ENCODE assay signal across 9 cellular contexts in the genomic region with DNA sequence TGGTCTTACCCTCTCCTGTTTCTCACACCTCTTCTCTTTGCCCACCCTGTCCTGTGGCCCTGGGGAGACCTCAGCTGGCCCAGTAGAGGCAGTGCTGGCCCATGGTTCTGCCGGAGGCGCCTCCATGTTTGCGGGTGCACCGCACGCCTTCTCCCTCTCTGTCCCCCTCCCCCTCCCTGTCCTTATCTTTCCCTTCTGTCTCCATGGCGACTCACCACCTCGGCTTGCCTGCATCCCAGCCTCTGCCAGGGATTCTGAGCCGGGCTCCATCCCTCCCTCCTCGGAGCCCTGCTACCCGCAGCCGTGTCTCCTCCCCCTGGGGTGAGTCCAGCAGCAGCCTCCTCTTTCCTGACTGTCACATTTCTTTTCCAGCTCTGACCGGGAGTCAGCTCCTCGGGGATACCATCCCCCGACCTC. TPM values are rescaled to one million over a fixed set of nuclear protein-coding genes. Genes with fewer than 3 reads are reported as not detected.
DNase-seq lines count a peak whose midpoint lies in the region; ATAC-seq and TF ChIP-seq lines count a peak whose summit lies in the region.
"Had no signal": no experiment of that assay in that cellular context is flagged by ENCODE, and none has a peak within 500 bp of the region (broad histone marks: within the 10 kb centered on the region; RNA-seq: fewer than 3 reads in every experiment).

A gene with protein sequence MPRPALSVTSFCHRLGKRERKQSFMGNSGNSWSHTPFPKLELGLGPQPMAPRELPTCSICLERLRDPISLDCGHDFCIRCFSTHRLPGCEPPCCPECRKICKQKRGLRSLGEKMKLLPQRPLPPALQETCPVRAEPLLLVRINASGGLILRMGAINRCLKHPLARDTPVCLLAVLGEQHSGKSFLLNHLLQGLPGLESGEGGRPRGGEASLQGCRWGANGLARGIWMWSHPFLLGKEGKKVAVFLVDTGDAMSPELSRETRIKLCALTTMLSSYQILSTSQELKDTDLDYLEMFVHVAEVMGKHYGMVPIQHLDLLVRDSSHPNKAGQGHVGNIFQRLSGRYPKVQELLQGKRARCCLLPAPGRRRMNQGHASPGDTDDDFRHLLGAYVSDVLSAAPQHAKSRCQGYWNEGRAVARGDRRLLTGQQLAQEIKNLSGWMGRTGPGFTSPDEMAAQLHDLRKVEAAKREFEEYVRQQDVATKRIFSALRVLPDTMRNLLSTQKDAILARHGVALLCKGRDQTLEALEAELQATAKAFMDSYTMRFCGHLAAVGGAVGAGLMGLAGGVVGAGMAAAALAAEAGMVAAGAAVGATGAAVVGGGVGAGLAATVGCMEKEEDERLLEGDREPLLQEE (plus strand): TSS at position 358 of the 417 bp plus-strand sequence. CDS start 177 bp downstream, outside the sequence.

- H3T11ph ChIP-seq in H9 (ENCODE audit: low read length): no peak within 1 kb of the TSS

- H4K8ac ChIP-seq in H9 (replicated peaks; ENCODE audit: insufficient read length, low read depth, low read length): no peak within 1 kb of the TSS

- H3K18ac ChIP-seq in H9 (ENCODE audit: insufficient read length, low read depth, low read length): no peak within 1 kb of the TSS

- H3K79me1 ChIP-seq in H9 (ENCODE audit: insufficient read depth, low read depth, low read length, poor library complexity, severe bottlenecking): no peaks in the 10 kb centered on the region

- intact Hi-C loops in left ventricle myocardium inferior (cut with micrococcal nuclease): no loop called here

- WGBS in H9 (ENCODE audit: extremely low coverage, insufficient read length, low lambda C conversion rate): no CpG with 5 or more reads among the region's 14 CpGs

- H3K9ac ChIP-seq in H9 (ENCODE audit: extremely low read depth, insufficient read length, low read length) (no peak within 1 kb of the TSS), adipocyte (ENCODE audit: low read length) (no peak within 1 kb of the TSS), Karpas-422 (ENCODE audit: low read length) (no peak within 1 kb of the TSS)

- H3K4ac ChIP-seq in H9 (ENCODE audit: low read depth, low read length): no peak within 1 kb of the TSS

- H2BK5ac ChIP-seq in H9 (ENCODE audit: insufficient read length, low read length): no peak within 1 kb of the TSS

- H3K36me3 Mint-ChIP-seq in H9 (ENCODE audit: insufficient read depth in 1 of 3, low read depth in 3 of 3): no peaks in the 10 kb centered on the region; a peak in 1 of 7 replicates

- no peaks in the 10 kb centered on the region for H3K9me3 Mint-ChIP-seq in H9

- no peak within 1 kb of the TSS for H4K91ac ChIP-seq in H9 (ENCODE audit: insufficient read length, low read depth, low read length)

- H3K36me3 ChIP-seq in adipocyte (ENCODE audit: control insufficient read depth, insufficient read depth, low read length, severe bottlenecking) (no peaks in the 10 kb centered on the region), left ventricle myocardium inferior (no peaks in the 10 kb centered on the region), Karpas-422 (ENCODE audit: insufficient read depth, low read length) (no peaks in the 10 kb centered on the region)

- H3K27ac ChIP-seq in H9 (ENCODE audit: insufficient read length, low read depth, low read length): no peak within 1 kb of the TSS
- peak within 1 kb of the TSS; percentile 8 for H3K27ac ChIP-seq in left ventricle myocardium inferior (replicated peaks)
- H3K27ac ChIP-seq in Karpas-422 (ENCODE audit: low read length): no peak within 1 kb of the TSS

- H4K20me1 ChIP-seq in H9 (ENCODE audit: control insufficient read depth, insufficient read depth, insufficient read length) (no peaks in the 10 kb centered on the region), Karpas-422 (ENCODE audit: insufficient read depth, low read depth, low read length) (no peaks in the 10 kb centered on the region)

- ATAC-seq in HG02642 (IDR thresholded peaks at IDR 0.05; ENCODE audit: poor library complexity, unreplicated experiment) (no peak), HG02571 (IDR thresholded peaks at IDR 0.05; ENCODE audit: unreplicated experiment) (no peak)

- no peak within 1 kb of the TSS for H2BK12ac ChIP-seq in H9 (ENCODE audit: insufficient read length, low read depth, low read length)

- H2BK120ac ChIP-seq in H9 (ENCODE audit: low read depth, low read length, poor library complexity, severe bottlenecking): no peak within 1 kb of the TSS

- H3K9me3 ChIP-seq in H9 (ENCODE audit: control insufficient read depth, low read depth, low read length) (no peaks in the 10 kb centered on the region), adipocyte (ENCODE audit: control insufficient read depth, low read length) (no peaks in the 10 kb centered on the region), left ventricle myocardium inferior (replicated peaks) (no peaks in the 10 kb centered on the region), Karpas-422 (ENCODE audit: low read length) (no peaks in the 10 kb centered on the region)

- H3K14ac ChIP-seq in H9 (ENCODE audit: insufficient read depth, low read length): no peak within 1 kb of the TSS

- no peak within 1 kb of the TSS for H2AK5ac ChIP-seq in H9 (ENCODE audit: insufficient read length, low read length)

- peaks cover 15 to 28% of the 10 kb centered on the region in 2 experiments for H3K4me1 Mint-ChIP-seq in H9

- H3K4me2 ChIP-seq in H9 (ENCODE audit: insufficient read depth, insufficient read length, low read length) (peak within 1 kb of the TSS; percentile 8), Karpas-422 (ENCODE audit: low read depth, low read length, poor library complexity, severe bottlenecking) (no peak within 1 kb of the TSS)

- TF ChIP-seq CTCF in H9 (conservative IDR thresholded peaks at IDR 0.05): no peak
- no peak for TF ChIP-seq CTCF in left ventricle myocardium inferior (IDR thresholded peaks at IDR 0.05; ENCODE audit: borderline replicate concordance)

- no peak within 1 kb of the TSS for H2BK20ac ChIP-seq in H9 (ENCODE audit: low read depth, low read length, poor library complexity, severe bottlenecking)

- H2AFZ ChIP-seq in H9 (ENCODE audit: low read length) (no peak within 1 kb of the TSS), Karpas-422 (ENCODE audit: low read length) (no peak within 1 kb of the TSS)

- H3K56ac ChIP-seq in H9 (ENCODE audit: insufficient read length, low read depth, low read length): no peak within 1 kb of the TSS

- H3K9me2 ChIP-seq in Karpas-422 (replicated peaks; ENCODE audit: insufficient read depth, low read length): no peaks in the 10 kb centered on the region

- H3K27me3 Mint-ChIP-seq in H9 (ENCODE audit: low read depth): peaks cover 5% of the 10 kb centered on the region

- H3K4me1 ChIP-seq in H9 (ENCODE audit: insufficient read depth, low read length) (no peaks in the 10 kb centered on the region), adipocyte (ENCODE audit: control insufficient read depth, insufficient read depth, low read length) (no peaks in the 10 kb centered on the region), left ventricle myocardium inferior (peaks cover 6% of the 10 kb centered on the region), Karpas-422 (ENCODE audit: low read length) (no peaks in the 10 kb centered on the region)

- H3K27me3 ChIP-seq in H9 (ENCODE audit: insufficient read depth, low read length) (no peaks in the 10 kb centered on the region), adipocyte (replicated peaks; ENCODE audit: control insufficient read depth, insufficient read depth, low read length) (no peaks in the 10 kb centered on the region), left ventricle myocardium inferior (ENCODE audit: low read depth) (no peaks in the 10 kb centered on the region), Karpas-422 (ENCODE audit: low read length) (no peaks in the 10 kb centered on the region)

- no peak within 1 kb of the TSS for H3K4me3 ChIP-seq in adipocyte (ENCODE audit: low read length)
- peak within 1 kb of the TSS; percentile 55 for H3K4me3 ChIP-seq in left ventricle myocardium inferior
- no peak within 1 kb of the TSS for H3K4me3 ChIP-seq in Karpas-422 (ENCODE audit: low read length)

- H2BK15ac ChIP-seq in H9 (ENCODE audit: low read depth, low read length): no peak within 1 kb of the TSS

- no peak within 1 kb of the TSS for H3K27ac Mint-ChIP-seq in H9

- H3K4me3 Mint-ChIP-seq in H9: peak within 1 kb of the TSS in 1 of 2 experiments; percentile 67; a peak in 3 of 5 replicates

- H4K5ac ChIP-seq in H9 (ENCODE audit: insufficient read length, low read depth, low read length): no peak within 1 kb of the TSS

- DNase-seq in H9 (no peak), adipocyte (ENCODE audit: low read depth) (peak; percentile 34), left ventricle myocardium inferior (peak; percentile 41), putamen (ENCODE audit: low spot score) (peak; percentile 69), activated gamma-delta T cell treated with Interleukin-2 at 50 U/mL for 16 hours (no peak), Karpas-422 (no peak)
- DNase-seq: DND-41 had no signal

- no peak within 1 kb of the TSS for H3K23ac ChIP-seq in H9 (ENCODE audit: insufficient read length, low read depth, low read length)

- H3K79me2 ChIP-seq in H9 (ENCODE audit: insufficient read depth, low read length) (no peaks in the 10 kb centered on the region), Karpas-422 (ENCODE audit: low read length) (no peaks in the 10 kb centered on the region)

- no peaks in the 10 kb centered on the region for H3K23me2 ChIP-seq in H9 (ENCODE audit: insufficient read length, low read depth, low read length, poor library complexity, severe bottlenecking)

RNA-seq across cellular contexts. Expression of the gene that starts here (rescaled TPM):
- total RNA-seq in H9 (2021) (0.81 and 1.1 TPM in 2 replicates), left ventricle myocardium inferior (1.6 TPM)
- total RNA-seq in Karpas-422 (2014; rRNA removed; shearing (Covaris generic); ENCODE audit: low replicate concordance): 0.07 TPM in 1 of 2 replicates, not detected in the other

Comparison
In these comparisons a context has a peak if more than half of its experiments do, and no peak if none do; other contexts are left out.
1. DNase-seq: peak in adipocyte (single experiment), left ventricle myocardium inferior (single experiment) and putamen (single experiment); none in H9 (single experiment), activated gamma-delta T cell treated with Interleukin-2 at 50 U/mL for 16 hours (single experiment) and Karpas-422 (single experiment).